8 cellular contexts compared by ENCODE assay signal in the genomic region with DNA sequence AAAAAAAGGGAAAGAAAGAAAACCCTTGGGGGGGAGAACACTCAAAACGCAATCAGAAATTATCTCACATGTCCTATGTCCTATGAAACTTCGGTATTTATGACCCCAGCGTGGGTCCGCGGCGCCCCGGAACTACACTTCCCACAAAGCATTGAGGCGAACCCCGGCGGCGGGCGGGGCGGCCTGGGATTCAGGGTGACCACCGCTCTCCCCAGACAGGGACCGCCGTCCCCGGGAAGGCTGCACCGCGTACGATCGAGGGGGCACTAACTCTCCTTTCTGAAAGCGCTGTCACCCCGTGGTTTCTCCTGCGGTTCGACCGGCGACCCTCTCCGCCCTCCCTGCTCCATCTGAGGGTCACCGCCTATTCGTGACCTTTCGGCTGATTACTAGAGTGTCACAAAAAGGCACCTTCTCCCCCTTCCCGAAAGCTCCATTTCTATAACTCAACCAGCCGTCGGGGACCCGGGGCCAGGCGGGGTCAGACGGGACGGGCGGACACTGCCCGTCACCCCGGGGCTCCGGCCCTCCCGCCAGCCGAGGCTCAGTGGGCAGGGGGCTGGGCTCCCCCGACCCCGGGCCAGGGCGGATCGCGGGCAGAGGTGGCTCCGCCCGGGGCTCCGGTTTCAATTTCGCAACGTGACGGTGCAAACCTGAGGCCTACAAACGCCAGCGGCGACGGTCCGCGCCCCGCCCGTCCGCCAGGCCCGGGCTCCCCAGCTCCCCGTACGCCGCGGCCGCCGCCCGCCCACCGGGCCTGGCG. TPM values are rescaled to one million over a fixed set of nuclear protein-coding genes. Genes with fewer than 3 reads are reported as not detected.
A peak's percentile ranks its signal among the peaks of the same experiment; 100 is the strongest.
DNase-seq lines count a peak whose midpoint lies in the region; TF ChIP-seq lines count a peak whose summit lies in the region.

No MANE protein-coding gene starts in this region.

- peaks cover 0 to 38% of the 10 kb centered on the region in 2 donors for H3K4me1 ChIP-seq in right atrium auricular region
- H3K4me1 ChIP-seq in uterus, result no peaks in the 10 kb centered on the region

- H3K9me3 ChIP-seq in right atrium auricular region (no peaks in the 10 kb centered on the region), uterus (no peaks in the 10 kb centered on the region)

- DNase-seq in GM10266 (ENCODE audit: extremely low spot score), result peak; percentile 86
- DNase-seq in H7, result peak; percentile 94
- DNase-seq in LoVo (ENCODE audit: low spot score), result peak; percentile 75
- peak; percentile 75 for DNase-seq in right atrium auricular region (ENCODE audit: low spot score)
- DNase-seq in putamen (ENCODE audit: low spot score), result peak; percentile 63
- peak; percentile 67 to 70 for DNase-seq in uterus

- H3K27ac ChIP-seq in angular gyrus (ENCODE audit: low read depth, low read length) (peak overlapping the region; percentile 88), right atrium auricular region (peak overlapping the region; percentile 98 to 99), uterus (peak overlapping the region; percentile 98)

- TF ChIP-seq CTCF in GM10266 (IDR thresholded peaks at IDR 0.05; ENCODE audit: control insufficient read depth, insufficient read depth, low read depth, missing control alignments), result no peak
- no peak for TF ChIP-seq CTCF in right atrium auricular region (IDR thresholded peaks at IDR 0.05)
- TF ChIP-seq CTCF in uterus (IDR thresholded peaks at IDR 0.05), result no peak

- H3K36me3 Mint-ChIP-seq in T-helper 1 cell treated with Interleukin-12 subunit alpha and Interleukin-12 subunit beta and Interleukin-4 antibody, amounts not matched to agents 30 μg/mL and 1 μg/mL, for 36 hours (ENCODE audit: low read depth), result peaks cover 9% of the 10 kb centered on the region

- H3K4me1 Mint-ChIP-seq in T-helper 1 cell treated with Interleukin-12 subunit alpha and Interleukin-12 subunit beta and Interleukin-4 antibody, amounts not matched to agents 30 μg/mL and 1 μg/mL, for 36 hours (ENCODE audit: low read depth), result peaks cover 30% of the 10 kb centered on the region

- peak overlapping the region; percentile 81 for H3K27ac Mint-ChIP-seq in T-helper 1 cell treated with Interleukin-12 subunit alpha and Interleukin-12 subunit beta and Interleukin-4 antibody, amounts not matched to agents 30 μg/mL and 1 μg/mL, for 36 hours

- intact Hi-C loops in uterus (cut with DNase I; ENCODE audit: low total_unique reads), result no loop called here

- H3K4me3 ChIP-seq in H7 (ENCODE audit: insufficient read depth, low read depth, low read length), result peak overlapping the region; percentile 80
- peak overlapping the region; percentile 83 to 98 for H3K4me3 ChIP-seq in right atrium auricular region
- H3K4me3 ChIP-seq in uterus, result peak overlapping the region; percentile 68 to 96

- no peaks in the 10 kb centered on the region for H3K36me3 ChIP-seq in H7 (replicated peaks; ENCODE audit: control insufficient read depth, insufficient read depth, low read length)
- no peaks in the 10 kb centered on the region for H3K36me3 ChIP-seq in right atrium auricular region
- no peaks in the 10 kb centered on the region for H3K36me3 ChIP-seq in uterus

- no peaks in the 10 kb centered on the region for H3K27me3 ChIP-seq in H7 (ENCODE audit: control insufficient read depth, insufficient read depth, low read length)
- no peaks in the 10 kb centered on the region for H3K27me3 ChIP-seq in right atrium auricular region
- H3K27me3 ChIP-seq in uterus, result no peaks in the 10 kb centered on the region

- H3K27me3 Mint-ChIP-seq in T-helper 1 cell treated with Interleukin-12 subunit alpha and Interleukin-12 subunit beta and Interleukin-4 antibody, amounts not matched to agents 30 μg/mL and 1 μg/mL, for 36 hours (ENCODE audit: low read depth), result peaks cover 10% of the 10 kb centered on the region

- no peaks in the 10 kb centered on the region for H3K9me3 Mint-ChIP-seq in T-helper 1 cell treated with Interleukin-12 subunit alpha and Interleukin-12 subunit beta and Interleukin-4 antibody, amounts not matched to agents 30 μg/mL and 1 μg/mL, for 36 hours

- peak overlapping the region; percentile 87 for H3K4me3 Mint-ChIP-seq in T-helper 1 cell treated with Interleukin-12 subunit alpha and Interleukin-12 subunit beta and Interleukin-4 antibody, amounts not matched to agents 30 μg/mL and 1 μg/mL, for 36 hours

- TF ChIP-seq POLR2A in uterus (IDR thresholded peaks at IDR 0.05), result peak in 1 of 2 donors; percentile 75

RNA-seq across cellular contexts. Expression of a gene that starts 1.3 kb away (rescaled TPM):
- 92.6 and 111 TPM in 2 replicates for total RNA-seq in H7 (2014; rRNA removed; shearing (Covaris generic))
- total RNA-seq in right atrium auricular region, result 10 to 100 TPM; 62.7 to 75.5 TPM
- total RNA-seq in uterus, result 100 to 1,000 TPM in 1 of 4 donors, 10 to 100 TPM in 3; 56.1 to 115 (median 84.4) TPM

RNA-seq across cellular contexts. Expression of a gene that starts 42.1 kb away (rescaled TPM):
- 50.3 and 62.9 TPM in 2 replicates for total RNA-seq in H7 (2014; rRNA removed; shearing (Covaris generic))
- 1 to 10 TPM; 5.5 to 6.9 TPM for total RNA-seq in right atrium auricular region
- total RNA-seq in uterus, result 10 to 100 TPM; 11.0 to 60.2 (median 31.7) TPM

Comparison
In these comparisons a context has a peak if more than half of its experiments do, and no peak if none do; other contexts are left out.
1. Peak in every context shown above with its lines: DNase-seq, H3K4me3 ChIP-seq and H3K27ac ChIP-seq.